19 cellular contexts compared by ENCODE assay signal in the genomic region with DNA sequence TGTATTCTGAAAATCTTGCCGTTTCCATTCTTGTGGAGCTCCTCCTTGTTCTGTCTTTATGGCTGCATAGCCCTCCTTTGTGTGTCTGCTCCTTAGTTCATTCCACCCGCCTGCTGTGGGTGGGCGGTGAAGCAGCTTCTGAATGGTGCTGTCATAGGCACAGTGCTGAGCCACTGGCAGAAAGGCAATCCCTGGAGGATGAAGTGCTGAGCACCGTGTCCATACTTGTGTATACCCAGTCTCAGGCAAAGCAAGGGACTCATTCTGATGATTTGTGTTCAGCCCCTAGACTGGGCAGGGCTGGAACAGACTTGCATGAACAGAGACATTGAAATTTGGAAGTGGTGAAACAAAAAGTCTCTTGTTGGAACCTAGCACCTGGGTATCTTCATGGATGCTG.
A peak's percentile ranks its signal among the peaks of the same experiment; 100 is the strongest.
DNase-seq lines count a peak whose midpoint lies in the region; ATAC-seq, FAIRE-seq and TF ChIP-seq lines count a peak whose summit lies in the region.
"Had no signal": no experiment of that assay in that cellular context is flagged by ENCODE, and none has a peak within 500 bp of the region (broad histone marks: within the 10 kb centered on the region; RNA-seq: fewer than 3 reads in every experiment).

No MANE protein-coding gene starts in this region.

- H3K9me1 ChIP-seq in keratinocyte (ENCODE audit: control insufficient read depth, extremely low read depth, insufficient read depth, low read length) = no peaks in the 10 kb centered on the region

- no peaks in the 10 kb centered on the region for H4K20me1 ChIP-seq in keratinocyte (ENCODE audit: control insufficient read depth, extremely low read depth, insufficient read depth, low read length)

- no peaks in the 10 kb centered on the region for H3K9me3 ChIP-seq in HEK293 (ENCODE audit: control insufficient read depth, insufficient read depth, low read depth, low read length)
- H3K9me3 ChIP-seq in keratinocyte (ENCODE audit: control insufficient read depth, low read depth, low read length) = no peaks in the 10 kb centered on the region
- H3K9me3 ChIP-seq in right cardiac atrium (ENCODE audit: control insufficient read depth, low read length) = no peaks in the 10 kb centered on the region
- H3K9me3 ChIP-seq: BE2C, HAP-1 had no signal

- dilution Hi-C loops in keratinocyte (cut with MboI; ENCODE audit: extremely low pct_ligation_motif_present, low sequenced_read_pairs) = no loop called here

- TF ChIP-seq CTCF in HEK293 (tag by site-specific recombination; IDR thresholded peaks at IDR 0.05) (no peak), keratinocyte (optimal IDR thresholded peaks at IDR 0.05 in 1 of 3, IDR thresholded peaks at IDR 0.05 in 1 of 3, conservative IDR thresholded peaks at IDR 0.05 in 1 of 3; ENCODE audit: extremely low read depth in 1 of 3, insufficient read depth in 2 of 3, low read length in 3 of 3) (no peak)

- no peaks in the 10 kb centered on the region for H3K4me1 ChIP-seq in HEK293 (ENCODE audit: control insufficient read depth, insufficient read depth, low read length)
- no peaks in the 10 kb centered on the region for H3K4me1 ChIP-seq in keratinocyte (ENCODE audit: control insufficient read depth, extremely low read depth, insufficient read depth, low read length)
- no peaks in the 10 kb centered on the region for H3K4me1 ChIP-seq in right cardiac atrium (ENCODE audit: control insufficient read depth, insufficient read depth, low read length)
- H3K4me1 ChIP-seq: BE2C, HAP-1 had no signal

- no peaks in the 10 kb centered on the region for H3K79me2 ChIP-seq in keratinocyte (ENCODE audit: control insufficient read depth, insufficient read depth, low read length)

- no peaks in the 10 kb centered on the region for H3K36me3 ChIP-seq in HEK293 (ENCODE audit: control insufficient read depth in 2 of 2, insufficient read depth in 1 of 2, low read length in 2 of 2)
- no peaks in the 10 kb centered on the region for H3K36me3 ChIP-seq in keratinocyte (ENCODE audit: control insufficient read depth in 2 of 2, extremely low read depth in 1 of 2, insufficient read depth in 2 of 2, low read length in 2 of 2)
- H3K36me3 ChIP-seq: BE2C, HAP-1 had no signal

- no peak overlapping the region for H3K4me2 ChIP-seq in keratinocyte (ENCODE audit: control insufficient read depth, extremely low read depth, insufficient read depth, low read depth, low read length)

- H3K27ac ChIP-seq in HEK293 (ENCODE audit: extremely low read depth, low read depth, low read length) (no peak overlapping the region), caudate nucleus (ENCODE audit: low read depth, low read length) (no peak overlapping the region), keratinocyte (ENCODE audit: control insufficient read depth, insufficient read depth, low read length) (no peak overlapping the region), right cardiac atrium (ENCODE audit: low read length) (no peak overlapping the region)
- H3K27ac ChIP-seq: C4-2B, HL-60 had no signal

- POLR2A ChIA-PET in HEK293 (lab: Yijun Ruan, JAX) = no interaction called here

- H3K4me3 ChIP-seq in HEK293 (ENCODE audit: low read depth, low read length) (no peak overlapping the region), keratinocyte (ENCODE audit: control insufficient read depth in 2 of 3, extremely low read depth in 1 of 3, insufficient read depth in 2 of 3, low read depth in 1 of 3, low read length in 3 of 3) (no peak overlapping the region), right cardiac atrium (ENCODE audit: low read length) (no peak overlapping the region)
- H3K4me3 ChIP-seq: HAP-1 had no signal

- H3K27me3 ChIP-seq in keratinocyte (ENCODE audit: control insufficient read depth, extremely low read depth, insufficient read depth, low read length) (no peaks in the 10 kb centered on the region), right cardiac atrium (ENCODE audit: control insufficient read depth, insufficient read depth) (no peaks in the 10 kb centered on the region)
- H3K27me3 ChIP-seq: BE2C had no signal

- ATAC-seq in HG03520 (IDR thresholded peaks at IDR 0.05; ENCODE audit: unreplicated experiment) (no peak), right cardiac atrium (no peak), HG03457 (IDR thresholded peaks at IDR 0.05; ENCODE audit: unreplicated experiment) (no peak)

- WGBS in right cardiac atrium = 70% methylated on average over 4 of the region's 4 CpGs

- DNase-seq in caudate nucleus (lab: John Stamatoyannopoulos, UW) (peak in 31 of 61 donors; percentile 2 to 71 (median 16)), keratinocyte (ENCODE audit: low read depth, low spot score) (peak; percentile 19), right cardiac atrium (no peak), cardiac septum (ENCODE audit: low spot score) (no peak)
- DNase-seq: BE2C; CD4-positive, alpha-beta memory T cell; DMS79 treated with DMSO at 0.1 percent for 48 hours; EL; HFFc6 had no signal

- peak; percentile 86 for FAIRE-seq in keratinocyte (lab: Jason Lieb, UNC)
- FAIRE-seq: A204.1, G401.6, GM12891, H1 had no signal

- no peak overlapping the region for H2AFZ ChIP-seq in keratinocyte (ENCODE audit: control insufficient read depth, low read length)

- no peak overlapping the region for H3K9ac ChIP-seq in keratinocyte (ENCODE audit: control insufficient read depth, extremely low read depth, insufficient read depth, low read length)

- intact Hi-C loops in right cardiac atrium (cut with DNase I) (no loop called here), cardiac septum (cut with DNase I) (no loop called here)

- CTCF ChIA-PET in HEK293 (lab: Yijun Ruan, JAX) = interaction anchor here (0.8 kb wide), 1 partner anchor 26 kb away, joined by 3 read pairs; no protein-coding TSS in a partner anchor

TF ChIP-seq in HEK293, 187 proteins besides CTCF, POLR2A, EP300 and RAD21:
- TF ChIP-seq, protein P1, sequence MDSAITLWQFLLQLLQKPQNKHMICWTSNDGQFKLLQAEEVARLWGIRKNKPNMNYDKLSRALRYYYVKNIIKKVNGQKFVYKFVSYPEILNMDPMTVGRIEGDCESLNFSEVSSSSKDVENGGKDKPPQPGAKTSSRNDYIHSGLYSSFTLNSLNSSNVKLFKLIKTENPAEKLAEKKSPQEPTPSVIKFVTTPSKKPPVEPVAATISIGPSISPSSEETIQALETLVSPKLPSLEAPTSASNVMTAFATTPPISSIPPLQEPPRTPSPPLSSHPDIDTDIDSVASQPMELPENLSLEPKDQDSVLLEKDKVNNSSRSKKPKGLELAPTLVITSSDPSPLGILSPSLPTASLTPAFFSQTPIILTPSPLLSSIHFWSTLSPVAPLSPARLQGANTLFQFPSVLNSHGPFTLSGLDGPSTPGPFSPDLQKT (IDR thresholded peaks at IDR 0.05; ENCODE audit: borderline replicate concordance, low read depth, low read length) = no peak
- TF ChIP-seq ZNF404 (tag by site-specific recombination; IDR thresholded peaks at IDR 0.05) (no peak), ZFHX2 (tag by site-specific recombination; conservative IDR thresholded peaks at IDR 0.05) (peak; percentile 36; the same call in 1 of the 2 replicates), ZNF169 (tag by site-specific recombination; IDR thresholded peaks at IDR 0.05) (no peak), ZNF16 (tag by site-specific recombination; IDR thresholded peaks at IDR 0.05; ENCODE audit: low read depth) (no peak)

Comparison
In these comparisons a context has a peak if more than half of its experiments do, and no peak if none do; other contexts are left out.
1. DNase-seq: peak in caudate nucleus (31 of 61) and keratinocyte (single experiment); none in right cardiac atrium (0 of 3) and cardiac septum (single experiment).